1 cellular context compared by ENCODE assay signal in the genomic region with DNA sequence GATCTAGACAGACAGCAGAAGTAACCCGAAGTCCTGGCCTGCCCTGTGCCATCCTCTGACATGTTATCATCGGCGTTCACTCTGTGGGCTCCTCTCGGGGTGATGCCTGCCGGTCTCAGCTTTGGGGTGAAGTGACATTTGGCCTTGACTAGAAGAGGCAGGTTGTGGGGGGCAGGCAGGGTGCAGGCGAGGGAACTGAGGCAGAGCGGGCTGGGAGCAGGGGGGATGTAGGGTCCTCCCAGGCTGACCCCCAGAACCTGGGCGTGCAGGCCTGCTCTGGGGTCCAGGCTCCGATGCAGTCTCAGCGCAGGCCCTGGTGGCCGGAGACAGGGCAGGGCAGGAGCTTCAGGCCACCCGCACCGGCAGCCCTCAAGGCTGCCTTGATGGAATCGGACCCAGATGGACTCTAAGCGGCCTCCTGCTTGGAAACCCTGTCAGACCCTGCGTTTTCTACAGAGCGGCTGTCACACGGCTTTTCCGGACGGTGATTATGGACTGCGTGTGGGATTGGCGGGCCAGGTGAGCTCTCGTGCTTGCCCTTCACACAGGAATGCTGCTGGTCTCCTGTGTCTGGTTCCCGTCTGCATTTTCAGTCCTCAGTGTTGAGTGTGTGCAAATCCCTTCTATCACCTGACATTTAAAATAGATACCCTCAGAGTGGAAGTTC.
TF ChIP-seq lines count a peak whose summit lies in the region.

No MANE protein-coding gene starts in this region.

TF ChIP-seq in SK-N-SH, 30 proteins besides CTCF, POLR2A, EP300 and RAD21 (continued from another document):
- TF ChIP-seq, protein P1, sequence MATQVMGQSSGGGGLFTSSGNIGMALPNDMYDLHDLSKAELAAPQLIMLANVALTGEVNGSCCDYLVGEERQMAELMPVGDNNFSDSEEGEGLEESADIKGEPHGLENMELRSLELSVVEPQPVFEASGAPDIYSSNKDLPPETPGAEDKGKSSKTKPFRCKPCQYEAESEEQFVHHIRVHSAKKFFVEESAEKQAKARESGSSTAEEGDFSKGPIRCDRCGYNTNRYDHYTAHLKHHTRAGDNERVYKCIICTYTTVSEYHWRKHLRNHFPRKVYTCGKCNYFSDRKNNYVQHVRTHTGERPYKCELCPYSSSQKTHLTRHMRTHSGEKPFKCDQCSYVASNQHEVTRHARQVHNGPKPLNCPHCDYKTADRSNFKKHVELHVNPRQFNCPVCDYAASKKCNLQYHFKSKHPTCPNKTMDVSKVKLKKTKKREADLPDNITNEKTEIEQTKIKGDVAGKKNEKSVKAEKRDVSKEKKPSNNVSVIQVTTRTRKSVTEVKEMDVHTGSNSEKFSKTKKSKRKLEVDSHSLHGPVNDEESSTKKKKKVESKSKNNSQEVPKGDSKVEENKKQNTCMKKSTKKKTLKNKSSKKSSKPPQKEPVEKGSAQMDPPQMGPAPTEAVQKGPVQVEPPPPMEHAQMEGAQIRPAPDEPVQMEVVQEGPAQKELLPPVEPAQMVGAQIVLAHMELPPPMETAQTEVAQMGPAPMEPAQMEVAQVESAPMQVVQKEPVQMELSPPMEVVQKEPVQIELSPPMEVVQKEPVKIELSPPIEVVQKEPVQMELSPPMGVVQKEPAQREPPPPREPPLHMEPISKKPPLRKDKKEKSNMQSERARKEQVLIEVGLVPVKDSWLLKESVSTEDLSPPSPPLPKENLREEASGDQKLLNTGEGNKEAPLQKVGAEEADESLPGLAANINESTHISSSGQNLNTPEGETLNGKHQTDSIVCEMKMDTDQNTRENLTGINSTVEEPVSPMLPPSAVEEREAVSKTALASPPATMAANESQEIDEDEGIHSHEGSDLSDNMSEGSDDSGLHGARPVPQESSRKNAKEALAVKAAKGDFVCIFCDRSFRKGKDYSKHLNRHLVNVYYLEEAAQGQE (IDR thresholded peaks at IDR 0.05; ENCODE audit: low read depth, low read length): no peak
